In the genomic region with DNA sequence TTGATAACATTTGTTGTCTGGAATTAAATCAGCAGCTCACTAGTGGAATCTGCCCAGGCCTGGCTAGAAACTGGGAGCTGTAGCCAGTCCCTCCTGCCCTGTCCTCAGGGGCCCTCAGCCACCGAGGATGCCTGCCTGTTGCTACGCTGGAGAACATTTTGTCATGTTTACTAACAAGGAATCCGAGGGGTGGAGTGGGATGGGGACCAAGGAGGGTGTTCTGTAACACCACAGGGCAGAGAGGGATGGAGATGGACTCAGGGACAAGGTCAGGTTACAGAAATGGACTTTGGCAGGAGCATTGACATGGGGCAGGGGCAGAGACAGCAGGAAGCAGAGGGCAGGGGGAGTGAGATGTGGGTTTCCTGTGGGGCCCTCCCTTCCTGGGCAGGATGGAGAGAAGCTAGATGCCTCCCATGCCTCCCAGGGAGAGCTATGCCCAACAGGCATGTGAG, we compare ENCODE assay signal across 1 cellular context.
TF ChIP-seq lines count a peak whose summit lies in the region.

No MANE protein-coding gene starts in this region.

TF ChIP-seq in IMR-90, 13 proteins besides CTCF, POLR2A, EP300 and RAD21:
- TF ChIP-seq CEBPB (IDR thresholded peaks at IDR 0.05; ENCODE audit: low read depth, low read length) (no peak), NFE2L2 (IDR thresholded peaks at IDR 0.05; ENCODE audit: low read depth, low read length) (no peak), RFX5 (IDR thresholded peaks at IDR 0.05; ENCODE audit: low read depth, low read length) (no peak), MAFK (IDR thresholded peaks at IDR 0.05; ENCODE audit: low read depth, low read length) (no peak), BHLHE40 (IDR thresholded peaks at IDR 0.05; ENCODE audit: low read depth, low read length) (no peak), FOS (IDR thresholded peaks at IDR 0.05; ENCODE audit: low read depth, low read length) (no peak), MAZ (IDR thresholded peaks at IDR 0.05; ENCODE audit: borderline replicate concordance, low read depth, low read length) (no peak), RCOR1 (IDR thresholded peaks at IDR 0.05; ENCODE audit: insufficient replicate concordance, low read length) (no peak), SMC3 (IDR thresholded peaks at IDR 0.05; ENCODE audit: low read depth, low read length) (no peak), CHD1 (IDR thresholded peaks at IDR 0.05; ENCODE audit: low read depth, low read length) (no peak), MXI1 (IDR thresholded peaks at IDR 0.05; ENCODE audit: borderline replicate concordance, low read depth, low read length) (no peak)
- TF ChIP-seq, protein P1, sequence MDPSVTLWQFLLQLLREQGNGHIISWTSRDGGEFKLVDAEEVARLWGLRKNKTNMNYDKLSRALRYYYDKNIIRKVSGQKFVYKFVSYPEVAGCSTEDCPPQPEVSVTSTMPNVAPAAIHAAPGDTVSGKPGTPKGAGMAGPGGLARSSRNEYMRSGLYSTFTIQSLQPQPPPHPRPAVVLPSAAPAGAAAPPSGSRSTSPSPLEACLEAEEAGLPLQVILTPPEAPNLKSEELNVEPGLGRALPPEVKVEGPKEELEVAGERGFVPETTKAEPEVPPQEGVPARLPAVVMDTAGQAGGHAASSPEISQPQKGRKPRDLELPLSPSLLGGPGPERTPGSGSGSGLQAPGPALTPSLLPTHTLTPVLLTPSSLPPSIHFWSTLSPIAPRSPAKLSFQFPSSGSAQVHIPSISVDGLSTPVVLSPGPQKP (IDR thresholded peaks at IDR 0.05; ENCODE audit: borderline replicate concordance, low read depth, low read length), result no peak
- TF ChIP-seq, protein P2, sequence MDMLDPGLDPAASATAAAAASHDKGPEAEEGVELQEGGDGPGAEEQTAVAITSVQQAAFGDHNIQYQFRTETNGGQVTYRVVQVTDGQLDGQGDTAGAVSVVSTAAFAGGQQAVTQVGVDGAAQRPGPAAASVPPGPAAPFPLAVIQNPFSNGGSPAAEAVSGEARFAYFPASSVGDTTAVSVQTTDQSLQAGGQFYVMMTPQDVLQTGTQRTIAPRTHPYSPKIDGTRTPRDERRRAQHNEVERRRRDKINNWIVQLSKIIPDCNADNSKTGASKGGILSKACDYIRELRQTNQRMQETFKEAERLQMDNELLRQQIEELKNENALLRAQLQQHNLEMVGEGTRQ (IDR thresholded peaks at IDR 0.05; ENCODE audit: low read depth, low read length), result no peak
TF ChIP-seq in IMR-90: peak in this region for 0.
